ENCODE assay signal across 29 cellular contexts in genomic region chr18:74940856-74941255, GRCh38.
"Had no signal": no experiment of that assay in that cellular context is flagged by ENCODE, and none has a peak within 500 bp of the region (broad histone marks: within the 10 kb centered on the region; RNA-seq: fewer than 3 reads in every experiment).

No MANE protein-coding gene starts in this region.

- H3K36me3 Mint-ChIP-seq: mesothelial cell of epicardium, neural progenitor cell had no signal

- H3K36me3 ChIP-seq: colonic mucosa, gastrocnemius medialis, heart left ventricle, neural progenitor cell, spleen, suprapubic skin, transverse colon, vagina had no signal

- H3K4me1 Mint-ChIP-seq: mesothelial cell of epicardium, nephron, neural progenitor cell had no signal

- H3K4me1 ChIP-seq: colonic mucosa, gastrocnemius medialis, heart left ventricle, neural progenitor cell, psoas muscle, suprapubic skin, transverse colon, vagina had no signal

- H3K4me3 ChIP-seq: colonic mucosa, gastrocnemius medialis, heart left ventricle, hepatocyte, lung, mucosa of descending colon, neural progenitor cell, psoas muscle, skin epidermis, spleen, suprapubic skin, transverse colon, vagina had no signal

- H3K27ac ChIP-seq: colonic mucosa, epithelial cell of prostate, gastrocnemius medialis, heart left ventricle, hepatocyte, neural progenitor cell, psoas muscle, skin epidermis, spleen, suprapubic skin, transverse colon, vagina had no signal

- DNase-seq: colonic mucosa; effector CD8-positive, alpha-beta T cell; endodermal cell; foreskin fibroblast; gastrocnemius medialis; heart left ventricle; kidney; mesenchymal stem cell; mucosa of descending colon; naive thymus-derived CD4-positive, alpha-beta T cell; psoas muscle; right cardiac atrium; spleen; stimulated activated CD4-positive, alpha-beta T cell treated with anti-CD3 and anti-CD28 coated beads, Interleukin-4, amount 100 ng/mL, for 4 hours; stimulated activated naive B cell treated with anti-CD40 and anti-IgM and Interleukin-4, amounts not matched to agents 10 μg/mL and 1 μg/mL and 100 μg/mL, for 72 hours; transverse colon had no signal

- H3K27me3 ChIP-seq: colonic mucosa, gastrocnemius medialis, heart left ventricle, hepatocyte, neural progenitor cell, spleen, suprapubic skin, transverse colon, vagina had no signal

- H3K27ac Mint-ChIP-seq: dendritic cell treated with granulocyte-macrophage colony-stimulating factor and Interleukin-4, amounts not matched to agents 40 ng/mL and 50 ng/mL, for 4 days; endodermal cell; mesothelial cell of epicardium; nephron; neural progenitor cell; stimulated activated naive B cell treated with anti-CD40 and anti-IgM and Interleukin-4, amounts not matched to agents 10 μg/mL and 1 μg/mL and 100 μg/mL, for 72 hours; stimulated activated naive CD8-positive, alpha-beta T cell treated with anti-CD3 and anti-CD28 coated beads, Interleukin-15, Interleukin-2, amounts not matched to agents 100 ng/mL and 50 ng/mL, for 24 hours had no signal

- H3K4me3 Mint-ChIP-seq: dendritic cell treated with granulocyte-macrophage colony-stimulating factor and Interleukin-4, amounts not matched to agents 40 ng/mL and 50 ng/mL, for 4 days; endodermal cell; mesothelial cell of epicardium; nephron; neural progenitor cell; stimulated activated naive B cell treated with anti-CD40 and anti-IgM and Interleukin-4, amounts not matched to agents 10 μg/mL and 1 μg/mL and 100 μg/mL, for 72 hours; stimulated activated naive CD8-positive, alpha-beta T cell treated with anti-CD3 and anti-CD28 coated beads, Interleukin-15, Interleukin-2, amounts not matched to agents 100 ng/mL and 50 ng/mL, for 24 hours had no signal

- ATAC-seq: esophagus mucosa; gastrocnemius medialis; heart left ventricle; left lobe of liver; mucosa of descending colon; naive thymus-derived CD4-positive, alpha-beta T cell; psoas muscle; right cardiac atrium; stimulated activated naive B cell treated with anti-CD40 and anti-IgM and Interleukin-4, amounts not matched to agents 10 μg/mL and 1 μg/mL and 100 μg/mL, for 72 hours had no signal

- H3K9ac ChIP-seq: neural progenitor cell had no signal

- H3K27me3 Mint-ChIP-seq: dendritic cell treated with granulocyte-macrophage colony-stimulating factor and Interleukin-4, amounts not matched to agents 40 ng/mL and 50 ng/mL, for 4 days; stimulated activated naive B cell treated with anti-CD40 and anti-IgM and Interleukin-4, amounts not matched to agents 10 μg/mL and 1 μg/mL and 100 μg/mL, for 72 hours; stimulated activated naive CD8-positive, alpha-beta T cell treated with anti-CD3 and anti-CD28 coated beads, Interleukin-15, Interleukin-2, amounts not matched to agents 100 ng/mL and 50 ng/mL, for 24 hours had no signal

- H3K9me3 ChIP-seq: colonic mucosa, gastrocnemius medialis, heart left ventricle, mucosa of descending colon, psoas muscle, spleen, suprapubic skin, transverse colon, vagina had no signal

- H3K4me2 ChIP-seq: hepatocyte, neural progenitor cell had no signal

- H3K9me3 Mint-ChIP-seq: dendritic cell treated with granulocyte-macrophage colony-stimulating factor and Interleukin-4, amounts not matched to agents 40 ng/mL and 50 ng/mL, for 4 days; endodermal cell; mesothelial cell of epicardium; naive thymus-derived CD4-positive, alpha-beta T cell; nephron; neural progenitor cell; stimulated activated naive B cell treated with anti-CD40 and anti-IgM and Interleukin-4, amounts not matched to agents 10 μg/mL and 1 μg/mL and 100 μg/mL, for 72 hours; stimulated activated naive CD8-positive, alpha-beta T cell treated with anti-CD3 and anti-CD28 coated beads, Interleukin-15, Interleukin-2, amounts not matched to agents 100 ng/mL and 50 ng/mL, for 24 hours had no signal

- H2AFZ ChIP-seq: hepatocyte, neural progenitor cell had no signal
